ENCODE assay signal across 1 cellular context in genomic region chr22:19892249-19892879, GRCh38.
A peak's percentile ranks its signal among the peaks of the same experiment; 100 is the strongest.
TF ChIP-seq lines count a peak whose summit lies in the region.

No MANE protein-coding gene starts in this region.

TF ChIP-seq in K562, 482 proteins besides CTCF, POLR2A, EP300 and RAD21 (continued from another document and continues in another):
- TF ChIP-seq HMGN3 (IDR thresholded peaks at IDR 0.05; ENCODE audit: borderline replicate concordance, extremely low read depth, insufficient read length, low read depth, low read length), result peak; percentile 66
- no peak for TF ChIP-seq ZBTB9 (CRISPR knock-in tag; IDR thresholded peaks at IDR 0.05)
- no peak for TF ChIP-seq ZNF282 (CRISPR knock-in tag; IDR thresholded peaks at IDR 0.05)
- TF ChIP-seq ZNF232 (CRISPR knock-in tag; IDR thresholded peaks at IDR 0.05), result no peak
- no peak for TF ChIP-seq ERF (CRISPR knock-in tag; IDR thresholded peaks at IDR 0.05)
- 0 out of 2 replicates have a peak, but pooled peaks have one; percentile 20 for TF ChIP-seq CREB3 (tag; conservative IDR thresholded peaks at IDR 0.05; ENCODE audit: low read depth)
- peak; percentile 96 for TF ChIP-seq MEIS2 (IDR thresholded peaks at IDR 0.05; ENCODE audit: partially characterized antibody)
- no peak for TF ChIP-seq POU5F1 (IDR thresholded peaks at IDR 0.05; ENCODE audit: borderline replicate concordance, low read depth, low read length, partially characterized antibody)
- peak; percentile 78 for TF ChIP-seq BHLHE40 (IDR thresholded peaks at IDR 0.05; ENCODE audit: low read length)
- peak; percentile 44; the same call in 1 of the 2 replicates for TF ChIP-seq JUN (IDR thresholded peaks at IDR 0.05; ENCODE audit: borderline replicate concordance, low read depth, low read length)
- TF ChIP-seq JUN (CRISPR knock-in tag; IDR thresholded peaks at IDR 0.05; ENCODE audit: borderline replicate concordance), result no peak
- no peak for TF ChIP-seq RBM25 (IDR thresholded peaks at IDR 0.05; ENCODE audit: low read depth, low read length, severe bottlenecking)
- no peak for TF ChIP-seq RFX1 (IDR thresholded peaks at IDR 0.05)
- peak in 1 of 2 experiments; percentile 36; a peak in 1 of 4 replicates for TF ChIP-seq ETV6 (IDR thresholded peaks at IDR 0.05; ENCODE audit: borderline replicate concordance in 1 of 2, low read depth in 2 of 2, low read length in 1 of 2)
- TF ChIP-seq ETV6 (CRISPR knock-in tag; IDR thresholded peaks at IDR 0.05; ENCODE audit: borderline replicate concordance), result no peak
- TF ChIP-seq ZNF79 (CRISPR knock-in tag; IDR thresholded peaks at IDR 0.05; ENCODE audit: low read depth), result no peak
- TF ChIP-seq ZNF146 (CRISPR knock-in tag; IDR thresholded peaks at IDR 0.05; ENCODE audit: unreplicated experiment), result peak; percentile 23
- TF ChIP-seq RB1 (IDR thresholded peaks at IDR 0.05; ENCODE audit: low read depth), result 0 out of 2 replicates have a peak, but pooled peaks have one; percentile 49
- no peak for TF ChIP-seq ZFX (CRISPR knock-in tag; IDR thresholded peaks at IDR 0.05)
- TF ChIP-seq CREB1 (IDR thresholded peaks at IDR 0.05), result peak; percentile 45; the same call in 1 of the 2 replicates
- no peak for TF ChIP-seq CREB1 (CRISPR knock-in tag; IDR thresholded peaks at IDR 0.05)
- no peak for TF ChIP-seq ZC3H4 (CRISPR knock-in tag; IDR thresholded peaks at IDR 0.05; ENCODE audit: borderline replicate concordance)
- 0 out of 2 replicates have a peak, but pooled peaks have one; percentile 1 for TF ChIP-seq HCFC1 (IDR thresholded peaks at IDR 0.05; ENCODE audit: low read depth, low read length)
- TF ChIP-seq ZNF133 (CRISPR knock-in tag; IDR thresholded peaks at IDR 0.05), result no peak
- TF ChIP-seq ZBTB34 (CRISPR knock-in tag; IDR thresholded peaks at IDR 0.05), result no peak
- TF ChIP-seq BCLAF1 (IDR thresholded peaks at IDR 0.05; ENCODE audit: borderline replicate concordance in 1 of 2, control insufficient read depth in 1 of 2, low read depth in 2 of 2, low read length in 1 of 2), result 0 out of 4 replicates have a peak, but pooled peaks of 1 of the 2 experiments have one; percentile 27
- TF ChIP-seq NR2C2 (CRISPR knock-in tag; IDR thresholded peaks at IDR 0.05), result no peak
- peak; percentile 88 for TF ChIP-seq NR2C2 (tag; IDR thresholded peaks at IDR 0.05)
- TF ChIP-seq KAT7 (CRISPR knock-in tag; IDR thresholded peaks at IDR 0.05; ENCODE audit: borderline replicate concordance), result no peak
- no peak for TF ChIP-seq ZNF655 (CRISPR knock-in tag; IDR thresholded peaks at IDR 0.05)
- TF ChIP-seq ZNF175 (CRISPR knock-in tag; IDR thresholded peaks at IDR 0.05; ENCODE audit: low read depth), result no peak
- no peak for TF ChIP-seq E4F1 (CRISPR knock-in tag; IDR thresholded peaks at IDR 0.05; ENCODE audit: borderline replicate concordance)
- no peak for TF ChIP-seq TAF15 (IDR thresholded peaks at IDR 0.05; ENCODE audit: low read depth, low read length)
- TF ChIP-seq PBX2 (CRISPR knock-in tag; IDR thresholded peaks at IDR 0.05; ENCODE audit: low read depth), result no peak
- TF ChIP-seq PBX2 (tag; conservative IDR thresholded peaks at IDR 0.05; ENCODE audit: low read depth), result peak; percentile 74
- no peak for TF ChIP-seq DACH1 (IDR thresholded peaks at IDR 0.05; ENCODE audit: partially characterized antibody)
- TF ChIP-seq SAFB (IDR thresholded peaks at IDR 0.05; ENCODE audit: borderline replicate concordance, low read depth, low read length), result no peak
- TF ChIP-seq HMG20B (CRISPR knock-in tag; IDR thresholded peaks at IDR 0.05), result no peak
- peak; percentile 28; the same call in 1 of the 2 replicates for TF ChIP-seq JUND (IDR thresholded peaks at IDR 0.05; ENCODE audit: borderline replicate concordance, low read depth, low read length)
- no peak; the same call in 2 of the 3 replicates for TF ChIP-seq JUND (tag; IDR thresholded peaks at IDR 0.05; ENCODE audit: borderline replicate concordance, low read depth, low read length)
- peak; percentile 57; the same call in 1 of the 2 replicates for TF ChIP-seq POLR2G (IDR thresholded peaks at IDR 0.05; ENCODE audit: low read depth, low read length)
- peak; percentile 90; the same call in 1 of the 2 replicates for TF ChIP-seq ZBTB7A (IDR thresholded peaks at IDR 0.05; ENCODE audit: borderline replicate concordance, control insufficient read depth, low read depth, low read length)
- no peak for TF ChIP-seq THRB (CRISPR knock-in tag; conservative IDR thresholded peaks at IDR 0.05)
- TF ChIP-seq CBFA2T3 (IDR thresholded peaks at IDR 0.05), result no peak
- peak; percentile 74 to 99 for TF ChIP-seq E2F6 (IDR thresholded peaks at IDR 0.05; ENCODE audit: borderline replicate concordance in 1 of 2, extremely low read depth in 1 of 2, insufficient read depth in 1 of 2, insufficient read length in 1 of 2, low read depth in 1 of 2, low read length in 1 of 2, poor library complexity in 1 of 2, severe bottlenecking in 1 of 2)
- TF ChIP-seq KDM2B (CRISPR knock-in tag; IDR thresholded peaks at IDR 0.05), result no peak
- TF ChIP-seq CREM (IDR thresholded peaks at IDR 0.05; ENCODE audit: low read depth), result peak; percentile 43; the same call in 1 of the 2 replicates
- no peak for TF ChIP-seq ELF4 (CRISPR knock-in tag; IDR thresholded peaks at IDR 0.05)
- no peak for TF ChIP-seq HLTF (IDR thresholded peaks at IDR 0.05)
- TF ChIP-seq CGGBP1 (CRISPR knock-in tag; IDR thresholded peaks at IDR 0.05), result no peak
- TF ChIP-seq ESRRA (IDR thresholded peaks at IDR 0.05; ENCODE audit: borderline replicate concordance, low read depth), result peak; percentile 61
- no peak for TF ChIP-seq JUNB (CRISPR knock-in tag; conservative IDR thresholded peaks at IDR 0.05)
- peak; percentile 10 for TF ChIP-seq CCNT2 (IDR thresholded peaks at IDR 0.05; ENCODE audit: borderline replicate concordance, extremely low read depth, insufficient read length, low read depth, low read length)
